In genomic region chr22:36334838-36335603, GRCh38 we compare ENCODE assay signal across 8 cellular contexts. TPM values are rescaled to one million over a fixed set of nuclear protein-coding genes. Genes with fewer than 3 reads are reported as not detected.
A peak's percentile ranks its signal among the peaks of the same experiment; 100 is the strongest.
DNase-seq lines count a peak whose midpoint lies in the region; ATAC-seq and TF ChIP-seq lines count a peak whose summit lies in the region.

No MANE protein-coding gene starts in this region.

- peaks cover 97% of the 10 kb centered on the region for H3K4me1 Mint-ChIP-seq in activated CD4-positive, alpha-beta T cell treated with anti-CD3 and anti-CD28 coated beads for 36 hours

- intact Hi-C loops in activated CD4-positive, alpha-beta T cell treated with anti-CD3 and anti-CD28 coated beads for 36 hours (cut with DNase I, micrococcal nuclease): no loop called here
- intact Hi-C loops in uterus (cut with DNase I; ENCODE audit: low total_unique reads): loop anchor here (5.0 kb wide), 1 partner anchor 52 kb away; the partner anchor contains the start of gene MYH9

- peaks cover 72 to 89% of the 10 kb centered on the region in 2 donors for H3K36me3 ChIP-seq in mucosa of rectum (ENCODE audit: control insufficient read depth in 2 of 2, insufficient read depth in 2 of 2, low read length in 2 of 2)
- H3K36me3 ChIP-seq in uterus: no peaks in the 10 kb centered on the region

- peak overlapping the region; percentile 99 for H3K27ac Mint-ChIP-seq in activated CD4-positive, alpha-beta T cell treated with anti-CD3 and anti-CD28 coated beads for 36 hours

- CTCF ChIA-PET in activated CD4-positive, alpha-beta T cell treated with anti-CD3 and anti-CD28 coated beads for 36 hours (lab: Charles Lee): interaction anchor here (0.7 to 4.0 kb wide), 8 partner anchors 9 to 136 kb away, joined by 3 to 18 read pairs (median 5); no protein-coding TSS in a partner anchor

- H3K4me3 ChIP-seq in mucosa of rectum (ENCODE audit: low read length in 2 of 2) (no peak overlapping the region), uterus (no peak overlapping the region)

- H3K27ac ChIP-seq in mucosa of rectum (ENCODE audit: low read depth in 2 of 2, low read length in 2 of 2): peak overlapping the region; percentile 90 to 95
- peak overlapping the region; percentile 95 to 100 for H3K27ac ChIP-seq in uterus

- H3K27me3 Mint-ChIP-seq in activated CD4-positive, alpha-beta T cell treated with anti-CD3 and anti-CD28 coated beads for 36 hours: no peaks in the 10 kb centered on the region

- H3K9me3 ChIP-seq in mucosa of rectum (ENCODE audit: control insufficient read depth in 2 of 2, low read length in 2 of 2) (no peaks in the 10 kb centered on the region), uterus (no peaks in the 10 kb centered on the region)

- TF ChIP-seq POLR2A in uterus (IDR thresholded peaks at IDR 0.05): no peak

- TF ChIP-seq CTCF in uterus (IDR thresholded peaks at IDR 0.05): no peak

- peaks cover 85% of the 10 kb centered on the region for H3K36me3 Mint-ChIP-seq in activated CD4-positive, alpha-beta T cell treated with anti-CD3 and anti-CD28 coated beads for 36 hours (ENCODE audit: low read depth)

- DNase-seq in activated CD4-positive, alpha-beta T cell treated with anti-CD3 and anti-CD28 coated beads for 36 hours: peak; percentile 67
- DNase-seq in activated CD4-positive, alpha-beta T cell treated with anti-CD3 and anti-CD28 coated beads for 4 hours: no peak
- DNase-seq in T-helper 22 cell (ENCODE audit: low read depth) (peak; percentile 51), uterus (no peak), DMS114 treated with DMSO at 0.1 percent for 48 hours (lab: John Stamatoyannopoulos, UW; ENCODE audit: unreplicated experiment) (no peak)
- DNase-seq in effector CD4-positive, alpha-beta T cell: peak; percentile 53

- H3K4me1 ChIP-seq in mucosa of rectum (ENCODE audit: control insufficient read depth in 2 of 2, insufficient read depth in 2 of 2, low read length in 2 of 2): peaks cover 66 to 76% of the 10 kb centered on the region in 2 donors
- peaks cover 43 to 70% of the 10 kb centered on the region in 2 donors for H3K4me1 ChIP-seq in uterus

- H3K9me3 Mint-ChIP-seq in activated CD4-positive, alpha-beta T cell treated with anti-CD3 and anti-CD28 coated beads for 36 hours (ENCODE audit: low read depth): no peaks in the 10 kb centered on the region

- POLR2A ChIA-PET in activated CD4-positive, alpha-beta T cell treated with anti-CD3 and anti-CD28 coated beads for 36 hours (lab: Charles Lee): interaction anchor here (0.6 to 4.6 kb wide), 2 partner anchors 43 to 116 kb away, joined by 3 to 44 read pairs; no protein-coding TSS in a partner anchor

- peak overlapping the region; percentile 77 for H3K4me3 Mint-ChIP-seq in activated CD4-positive, alpha-beta T cell treated with anti-CD3 and anti-CD28 coated beads for 36 hours

- H3K27me3 ChIP-seq in mucosa of rectum (ENCODE audit: control insufficient read depth in 2 of 2, insufficient read depth in 2 of 2, low read length in 2 of 2): no peaks in the 10 kb centered on the region
- H3K27me3 ChIP-seq in uterus: no peaks in the 10 kb centered on the region

- H3K9ac ChIP-seq in mucosa of rectum (ENCODE audit: low read depth in 1 of 2, low read length in 2 of 2): peak overlapping the region in 1 of 2 donors; percentile 14

- peak; percentile 5 for ATAC-seq in activated CD4-positive, alpha-beta T cell treated with anti-CD3 and anti-CD28 coated beads for 36 hours
- no peak for ATAC-seq in HG02938 (IDR thresholded peaks at IDR 0.05; ENCODE audit: unreplicated experiment)

RNA-seq across cellular contexts. Expression of gene MYH9, which starts 52.7 kb away (rescaled TPM):
- total RNA-seq in activated CD4-positive, alpha-beta T cell treated with anti-CD3 and anti-CD28 coated beads for 36 hours: 100 to 1,000 TPM; 720 to 773 TPM
- 1,000 to 10,000 TPM in 1 of 4 donors, 100 to 1,000 TPM in 3; 215 to 1,171 (median 400) TPM for total RNA-seq in uterus

Comparison
In these comparisons a context has a peak if more than half of its experiments do, and no peak if none do; other contexts are left out.
1. DNase-seq: peak in activated CD4-positive, alpha-beta T cell treated with anti-CD3 and anti-CD28 coated beads for 36 hours (single experiment), T-helper 22 cell (single experiment) and effector CD4-positive, alpha-beta T cell (single experiment); none in activated CD4-positive, alpha-beta T cell treated with anti-CD3 and anti-CD28 coated beads for 4 hours (0 of 2), uterus (0 of 2) and DMS114 treated with DMSO at 0.1 percent for 48 hours (single experiment).